8 cellular contexts compared by ENCODE assay signal in genomic region chr2:85888745-85889647, GRCh38. TPM values are rescaled to one million over a fixed set of nuclear protein-coding genes. Genes with fewer than 3 reads are reported as not detected.
A peak's percentile ranks its signal among the peaks of the same experiment; 100 is the strongest.
DNase-seq lines count a peak whose midpoint lies in the region; ATAC-seq and TF ChIP-seq lines count a peak whose summit lies in the region.

Gene ST3GAL5, minus strand, starts transcription at chr2:85888990. Its CDS starts 85 bp downstream, at chr2:85888905.

- peaks cover 35% of the 10 kb centered on the region for H3K27me3 ChIP-seq in NT2/D1 (ENCODE audit: insufficient read depth, insufficient read length)

- H3K9ac ChIP-seq in NT2/D1 (ENCODE audit: insufficient read length, low read depth) = peak within 1 kb of the TSS; percentile 83

- TF ChIP-seq CTCF in endothelial cell (IDR thresholded peaks at IDR 0.05; ENCODE audit: unreplicated experiment) = peak; percentile 87

- DNase-seq in COLO668 (lab: John Stamatoyannopoulos, UW; ENCODE audit: unreplicated experiment) (peak; percentile 91), HS-27A (ENCODE audit: low read depth) (peak; percentile 55), NT2/D1 (ENCODE audit: low read depth, low spot score) (peak; percentile 68), endothelial cell (ENCODE audit: low spot score) (peak; percentile 95), midbrain (lab: John Stamatoyannopoulos, UW) (peak; percentile 97)
- peak; percentile 76 for DNase-seq in activated CD8-positive, alpha-beta memory T cell treated with anti-CD3 and anti-CD28 coated beads, Interleukin-2, amount 50 U/mL, for 24 hours (ENCODE audit: extremely low read depth)
- peak; percentile 89 to 94 for DNase-seq in stimulated activated CD8-positive, alpha-beta memory T cell treated with anti-CD3 and anti-CD28 coated beads, Interleukin-2, amount 100 ng/mL, for 48 hours (ENCODE audit: low read depth in 2 of 2)

- peaks cover under 1% of the 10 kb centered on the region for H3K9me3 Mint-ChIP-seq in endothelial cell (ENCODE audit: unreplicated experiment)

- ATAC-seq in GM19467 (IDR thresholded peaks at IDR 0.05; ENCODE audit: unreplicated experiment) = peak; percentile 81

- peaks cover 4% of the 10 kb centered on the region for H3K27me3 Mint-ChIP-seq in endothelial cell (ENCODE audit: unreplicated experiment)

- no peaks in the 10 kb centered on the region for H3K9me3 ChIP-seq in NT2/D1 (ENCODE audit: insufficient read depth, low read length)

- H3K4me3 Mint-ChIP-seq in endothelial cell (ENCODE audit: unreplicated experiment) = peak within 1 kb of the TSS; percentile 92

- H3K36me3 Mint-ChIP-seq in endothelial cell (ENCODE audit: low read depth, unreplicated experiment) = peaks cover 22% of the 10 kb centered on the region

- H3K4me3 ChIP-seq in NT2/D1 (ENCODE audit: insufficient read length, low read depth) = peak within 1 kb of the TSS; percentile 59

- peak within 1 kb of the TSS; percentile 82 for H3K27ac Mint-ChIP-seq in endothelial cell (ENCODE audit: unreplicated experiment)

- peaks cover 3% of the 10 kb centered on the region for H3K4me1 ChIP-seq in NT2/D1 (ENCODE audit: insufficient read depth, insufficient read length)

- H3K4me1 Mint-ChIP-seq in endothelial cell (ENCODE audit: unreplicated experiment) = peaks cover 64% of the 10 kb centered on the region

- no peaks in the 10 kb centered on the region for H3K36me3 ChIP-seq in NT2/D1 (ENCODE audit: insufficient read depth, insufficient read length, low read length)

RNA-seq across cellular contexts. Expression of gene ST3GAL5, which starts in this region (rescaled TPM):
- 49.8 TPM for total RNA-seq in endothelial cell (ENCODE audit: unreplicated experiment)

Comparison
In these comparisons a context has a peak if more than half of its experiments do, and no peak if none do; other contexts are left out.
1. Peak in every context shown above with its lines: DNase-seq, ATAC-seq and H3K4me3 ChIP-seq.